Comparison of ENCODE assay signal across 1 cellular context in the genomic region with DNA sequence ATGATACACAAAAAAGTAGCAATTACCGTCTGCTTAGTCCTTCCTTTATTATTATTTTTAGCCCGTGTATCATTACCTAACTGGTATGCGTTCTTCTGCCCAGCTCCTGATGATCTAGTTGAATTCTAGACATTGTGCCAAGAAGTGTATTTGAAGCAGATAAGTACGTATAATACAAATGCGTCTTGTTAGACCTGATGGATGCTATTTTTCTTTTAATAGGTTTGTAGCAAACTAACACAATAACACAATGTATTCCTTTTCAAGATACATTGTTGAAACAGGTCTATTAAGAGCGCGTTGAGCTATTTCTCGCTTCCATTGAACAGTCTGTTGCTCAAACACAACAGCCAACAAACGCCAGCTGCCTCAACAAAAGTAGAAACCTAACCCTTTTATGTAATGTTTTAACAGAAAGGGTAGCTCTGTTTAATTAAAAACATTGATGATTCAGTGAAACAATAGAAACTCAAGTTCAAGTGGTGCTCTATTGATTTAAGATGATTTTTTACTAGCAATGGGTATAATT.
TF ChIP-seq lines count a peak whose summit lies in the region.

No MANE protein-coding gene starts in this region.

TF ChIP-seq in H1, 55 proteins besides CTCF, POLR2A, EP300 and RAD21:
- no peak for TF ChIP-seq CEBPB (IDR thresholded peaks at IDR 0.05; ENCODE audit: low read depth, low read length)
- no peak for TF ChIP-seq SIN3A (conservative IDR thresholded peaks at IDR 0.05 in 1 of 2, IDR thresholded peaks at IDR 0.05 in 1 of 2; ENCODE audit: low read depth in 1 of 2, low read length in 2 of 2)
- no peak for TF ChIP-seq NRF1 (IDR thresholded peaks at IDR 0.05; ENCODE audit: low read depth, low read length)
- TF ChIP-seq CHD2 (IDR thresholded peaks at IDR 0.05; ENCODE audit: low read length) = no peak
- no peak for TF ChIP-seq SIX5 (IDR thresholded peaks at IDR 0.05; ENCODE audit: low read depth, low read length)
- TF ChIP-seq ASH2L (IDR thresholded peaks at IDR 0.05; ENCODE audit: low read length) = no peak
- no peak for TF ChIP-seq TBP (IDR thresholded peaks at IDR 0.05; ENCODE audit: low read depth, low read length)
- no peak for TF ChIP-seq HDAC2 (IDR thresholded peaks at IDR 0.05; ENCODE audit: borderline replicate concordance in 1 of 2, low read depth in 2 of 2, low read length in 2 of 2)
- TF ChIP-seq RNF2 (IDR thresholded peaks at IDR 0.05; ENCODE audit: borderline replicate concordance, low read depth, low read length, missing control alignments, poor library complexity, severe bottlenecking) = no peak
